1 cellular context compared by ENCODE assay signal in the genomic region with DNA sequence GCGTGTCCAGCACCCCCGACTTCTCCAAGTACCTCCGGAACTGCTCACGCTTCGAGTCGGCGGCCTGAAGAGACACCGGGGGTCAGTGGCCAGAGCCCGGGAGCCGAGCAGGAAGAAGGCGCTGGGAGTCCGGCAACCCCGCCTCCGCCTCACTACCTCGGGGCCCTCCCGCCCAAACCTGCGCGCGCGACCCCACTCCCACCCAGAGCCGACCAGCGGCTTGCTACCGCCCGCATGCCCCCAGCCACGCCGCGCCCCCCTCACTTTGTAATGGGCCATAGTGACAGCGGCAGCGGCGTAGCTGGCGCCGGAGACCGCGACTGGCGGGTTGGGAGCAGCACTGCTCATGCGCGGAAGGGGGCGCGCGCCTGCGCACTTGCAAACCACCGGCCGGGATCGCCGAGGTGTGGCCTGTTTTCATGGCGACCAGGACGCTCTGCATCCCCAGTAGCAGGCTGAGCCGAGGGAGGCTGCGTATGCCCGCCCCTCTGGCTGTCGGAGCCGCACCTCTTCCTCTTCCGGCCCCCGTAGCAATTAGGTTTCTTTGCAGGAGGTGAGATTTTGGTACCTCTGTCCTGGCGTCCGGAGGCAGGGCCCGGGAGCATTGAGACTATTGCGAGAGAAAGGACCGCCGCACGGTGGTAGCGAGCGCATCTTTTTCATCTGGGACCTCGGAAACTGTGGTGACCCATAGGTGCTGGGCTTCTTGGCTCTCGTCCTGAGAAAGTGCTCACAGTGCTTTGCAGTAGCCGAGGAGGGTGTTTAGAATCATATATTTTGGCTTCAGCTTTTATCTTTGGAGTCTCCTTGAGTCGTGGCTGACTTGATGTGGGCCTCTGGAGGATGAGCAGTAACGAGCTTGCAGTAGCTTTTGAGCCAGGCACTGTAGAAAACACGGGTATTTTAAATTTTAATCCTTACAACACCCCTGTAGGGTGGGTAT.
A peak's percentile ranks its signal among the peaks of the same experiment; 100 is the strongest.
TF ChIP-seq lines count a peak whose summit lies in the region.

A gene with protein sequence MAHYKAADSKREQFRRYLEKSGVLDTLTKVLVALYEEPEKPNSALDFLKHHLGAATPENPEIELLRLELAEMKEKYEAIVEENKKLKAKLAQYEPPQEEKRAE (minus strand): TSS at position 322 of the 943 bp plus-strand sequence. CDS start 43 bp downstream, at position 279.

TF ChIP-seq in K562, 482 proteins besides CTCF, POLR2A, EP300 and RAD21 (continued from another document and continues in another):
- TF ChIP-seq, protein P1, sequence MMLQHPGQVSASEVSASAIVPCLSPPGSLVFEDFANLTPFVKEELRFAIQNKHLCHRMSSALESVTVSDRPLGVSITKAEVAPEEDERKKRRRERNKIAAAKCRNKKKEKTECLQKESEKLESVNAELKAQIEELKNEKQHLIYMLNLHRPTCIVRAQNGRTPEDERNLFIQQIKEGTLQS (IDR thresholded peaks at IDR 0.05) = no peak
- TF ChIP-seq, protein P1 (CRISPR knock-in tag; conservative IDR thresholded peaks at IDR 0.05) = peak; percentile 66; the same call in 1 of the 2 replicates
- TF ChIP-seq, protein P2, sequence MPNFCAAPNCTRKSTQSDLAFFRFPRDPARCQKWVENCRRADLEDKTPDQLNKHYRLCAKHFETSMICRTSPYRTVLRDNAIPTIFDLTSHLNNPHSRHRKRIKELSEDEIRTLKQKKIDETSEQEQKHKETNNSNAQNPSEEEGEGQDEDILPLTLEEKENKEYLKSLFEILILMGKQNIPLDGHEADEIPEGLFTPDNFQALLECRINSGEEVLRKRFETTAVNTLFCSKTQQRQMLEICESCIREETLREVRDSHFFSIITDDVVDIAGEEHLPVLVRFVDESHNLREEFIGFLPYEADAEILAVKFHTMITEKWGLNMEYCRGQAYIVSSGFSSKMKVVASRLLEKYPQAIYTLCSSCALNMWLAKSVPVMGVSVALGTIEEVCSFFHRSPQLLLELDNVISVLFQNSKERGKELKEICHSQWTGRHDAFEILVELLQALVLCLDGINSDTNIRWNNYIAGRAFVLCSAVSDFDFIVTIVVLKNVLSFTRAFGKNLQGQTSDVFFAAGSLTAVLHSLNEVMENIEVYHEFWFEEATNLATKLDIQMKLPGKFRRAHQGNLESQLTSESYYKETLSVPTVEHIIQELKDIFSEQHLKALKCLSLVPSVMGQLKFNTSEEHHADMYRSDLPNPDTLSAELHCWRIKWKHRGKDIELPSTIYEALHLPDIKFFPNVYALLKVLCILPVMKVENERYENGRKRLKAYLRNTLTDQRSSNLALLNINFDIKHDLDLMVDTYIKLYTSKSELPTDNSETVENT (CRISPR knock-in tag; IDR thresholded peaks at IDR 0.05) = 0 out of 2 replicates have a peak, but pooled peaks have one; percentile 8
- TF ChIP-seq ZNF23 (CRISPR knock-in tag; IDR thresholded peaks at IDR 0.05) (no peak), CREB1 (IDR thresholded peaks at IDR 0.05) (peak; percentile 28; the same call in 1 of the 2 replicates), CREB1 (CRISPR knock-in tag; IDR thresholded peaks at IDR 0.05) (peak; percentile 51; the same call in 1 of the 2 replicates), TAF1 (IDR thresholded peaks at IDR 0.05; ENCODE audit: control insufficient read depth, extremely low read depth, insufficient read depth, low read length, severe bottlenecking) (peak; percentile 55), NRF1 (conservative IDR thresholded peaks at IDR 0.05 in 1 of 2, IDR thresholded peaks at IDR 0.05 in 1 of 2) (peak; percentile 100), JUN (IDR thresholded peaks at IDR 0.05; ENCODE audit: borderline replicate concordance, low read depth, low read length) (peak; percentile 52; the same call in 1 of the 2 replicates), JUN (CRISPR knock-in tag; IDR thresholded peaks at IDR 0.05; ENCODE audit: borderline replicate concordance) (no peak), SUPT5H (IDR thresholded peaks at IDR 0.05) (peak; percentile 74), ZBTB1 (CRISPR knock-in tag; IDR thresholded peaks at IDR 0.05; ENCODE audit: borderline replicate concordance, low read depth) (no peak; the same call in 1 of the 2 replicates), ILF3 (IDR thresholded peaks at IDR 0.05; ENCODE audit: borderline replicate concordance) (no peak), ETV5 (CRISPR knock-in tag; IDR thresholded peaks at IDR 0.05; ENCODE audit: low read depth) (peak; percentile 85), RCOR1 (IDR thresholded peaks at IDR 0.05; ENCODE audit: borderline replicate concordance in 1 of 2, low read depth in 2 of 2, low read length in 2 of 2) (peak in 1 of 2 experiments; percentile 44; a peak in 1 of 4 replicates), ATF7 (IDR thresholded peaks at IDR 0.05) (peak; percentile 75), SMARCA4 (IDR thresholded peaks at IDR 0.05) (no peak), ZNF133 (CRISPR knock-in tag; IDR thresholded peaks at IDR 0.05) (no peak), ZNF780A (CRISPR knock-in tag; IDR thresholded peaks at IDR 0.05) (no peak), RBM14 (IDR thresholded peaks at IDR 0.05; ENCODE audit: borderline replicate concordance, insufficient read depth, low read depth, low read length) (no peak), CC2D1A (IDR thresholded peaks at IDR 0.05) (no peak), GATAD2A (IDR thresholded peaks at IDR 0.05) (no peak), CCNT2 (IDR thresholded peaks at IDR 0.05; ENCODE audit: borderline replicate concordance, extremely low read depth, insufficient read length, low read depth, low read length) (peak; percentile 89), POLR2G (IDR thresholded peaks at IDR 0.05; ENCODE audit: low read depth, low read length) (peak; percentile 81), GABPB1 (CRISPR knock-in tag; IDR thresholded peaks at IDR 0.05) (peak; percentile 88; the same call in 1 of the 2 replicates), RAD51 (IDR thresholded peaks at IDR 0.05; ENCODE audit: borderline replicate concordance, low read depth) (no peak), CBFA2T2 (conservative IDR thresholded peaks at IDR 0.05) (no peak), NFATC3 (IDR thresholded peaks at IDR 0.05) (no peak), THRAP3 (IDR thresholded peaks at IDR 0.05; ENCODE audit: borderline replicate concordance) (no peak), ATF1 (CRISPR knock-in tag; IDR thresholded peaks at IDR 0.05) (no peak), ATF1 (tag; IDR thresholded peaks at IDR 0.05) (peak; percentile 71), FOS (IDR thresholded peaks at IDR 0.05; ENCODE audit: extremely low read depth, insufficient read length) (no peak), ZNF197 (CRISPR knock-in tag; IDR thresholded peaks at IDR 0.05; ENCODE audit: low read depth) (no peak), ZNF778 (CRISPR knock-in tag; IDR thresholded peaks at IDR 0.05) (no peak), CBFA2T3 (IDR thresholded peaks at IDR 0.05) (no peak), ZKSCAN3 (CRISPR knock-in tag; IDR thresholded peaks at IDR 0.05) (no peak)
- TF ChIP-seq, protein P3, sequence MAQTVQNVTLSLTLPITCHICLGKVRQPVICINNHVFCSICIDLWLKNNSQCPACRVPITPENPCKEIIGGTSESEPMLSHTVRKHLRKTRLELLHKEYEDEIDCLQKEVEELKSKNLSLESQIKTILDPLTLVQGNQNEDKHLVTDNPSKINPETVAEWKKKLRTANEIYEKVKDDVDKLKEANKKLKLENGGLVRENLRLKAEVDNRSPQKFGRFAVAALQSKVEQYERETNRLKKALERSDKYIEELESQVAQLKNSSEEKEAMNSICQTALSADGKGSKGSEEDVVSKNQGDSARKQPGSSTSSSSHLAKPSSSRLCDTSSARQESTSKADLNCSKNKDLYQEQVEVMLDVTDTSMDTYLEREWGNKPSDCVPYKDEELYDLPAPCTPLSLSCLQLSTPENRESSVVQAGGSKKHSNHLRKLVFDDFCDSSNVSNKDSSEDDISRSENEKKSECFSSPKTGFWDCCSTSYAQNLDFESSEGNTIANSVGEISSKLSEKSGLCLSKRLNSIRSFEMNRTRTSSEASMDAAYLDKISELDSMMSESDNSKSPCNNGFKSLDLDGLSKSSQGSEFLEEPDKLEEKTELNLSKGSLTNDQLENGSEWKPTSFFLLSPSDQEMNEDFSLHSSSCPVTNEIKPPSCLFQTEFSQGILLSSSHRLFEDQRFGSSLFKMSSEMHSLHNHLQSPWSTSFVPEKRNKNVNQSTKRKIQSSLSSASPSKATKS (CRISPR knock-in tag; IDR thresholded peaks at IDR 0.05) = 0 out of 2 replicates have a peak, but pooled peaks have one; percentile 33
- TF ChIP-seq, protein P4, sequence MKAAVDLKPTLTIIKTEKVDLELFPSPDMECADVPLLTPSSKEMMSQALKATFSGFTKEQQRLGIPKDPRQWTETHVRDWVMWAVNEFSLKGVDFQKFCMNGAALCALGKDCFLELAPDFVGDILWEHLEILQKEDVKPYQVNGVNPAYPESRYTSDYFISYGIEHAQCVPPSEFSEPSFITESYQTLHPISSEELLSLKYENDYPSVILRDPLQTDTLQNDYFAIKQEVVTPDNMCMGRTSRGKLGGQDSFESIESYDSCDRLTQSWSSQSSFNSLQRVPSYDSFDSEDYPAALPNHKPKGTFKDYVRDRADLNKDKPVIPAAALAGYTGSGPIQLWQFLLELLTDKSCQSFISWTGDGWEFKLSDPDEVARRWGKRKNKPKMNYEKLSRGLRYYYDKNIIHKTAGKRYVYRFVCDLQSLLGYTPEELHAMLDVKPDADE (conservative IDR thresholded peaks at IDR 0.05; ENCODE audit: control insufficient read depth, low read depth, low read length) = peak; percentile 14; the same call in 1 of the 2 replicates
- TF ChIP-seq, protein P5, sequence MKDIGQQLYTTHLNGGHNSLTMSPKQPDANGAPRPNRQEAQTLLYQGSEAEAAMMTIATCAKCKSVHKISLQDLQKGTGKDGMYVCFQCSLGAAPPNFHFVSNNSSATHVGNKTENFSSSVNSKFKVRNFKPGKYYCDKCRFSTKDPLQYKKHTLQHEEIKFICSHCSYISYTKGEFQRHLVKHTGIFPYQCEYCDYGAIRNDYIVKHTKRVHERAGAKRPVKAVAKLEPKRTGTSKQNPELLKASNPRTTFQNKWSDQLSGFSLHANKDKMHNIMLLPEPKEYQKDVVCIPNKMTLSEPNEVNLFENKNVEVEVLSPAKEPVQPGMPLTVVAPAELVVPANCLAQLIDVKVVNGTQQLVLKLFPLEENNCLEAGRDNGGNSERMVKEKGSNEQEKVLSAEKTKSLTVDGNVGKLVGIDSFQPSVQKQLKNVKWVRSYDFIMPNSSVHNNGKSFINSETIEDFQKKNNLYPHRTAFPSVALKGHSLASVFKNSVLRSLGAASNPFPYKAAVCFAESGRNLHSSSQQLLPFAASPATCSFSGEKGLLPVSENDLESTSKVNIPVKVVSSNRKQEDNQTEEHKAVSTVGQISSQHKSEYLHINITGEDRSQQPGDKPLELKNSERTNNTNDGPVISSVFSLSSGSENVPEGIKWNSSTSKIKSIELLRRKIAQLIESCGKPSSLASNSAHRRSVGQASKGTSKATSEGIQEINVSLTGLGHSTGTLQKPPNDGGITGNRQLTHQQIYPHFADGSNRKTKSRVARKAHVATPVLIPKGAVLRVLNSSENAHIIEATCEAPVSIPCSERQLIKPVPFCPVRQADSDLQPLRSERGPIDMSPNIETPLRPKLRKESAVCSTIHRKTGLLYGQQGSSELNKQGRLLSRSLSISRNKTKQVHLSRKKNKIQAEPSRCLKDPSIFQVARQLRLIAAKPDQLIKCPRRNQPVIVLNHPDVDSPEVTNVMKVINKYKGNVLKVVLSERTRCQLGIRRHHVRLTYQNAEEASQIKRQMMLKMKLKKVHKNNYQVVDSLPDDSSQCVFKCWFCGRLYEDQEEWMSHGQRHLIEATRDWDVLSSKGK (CRISPR knock-in tag; IDR thresholded peaks at IDR 0.05) = no peak
- TF ChIP-seq, protein P6, sequence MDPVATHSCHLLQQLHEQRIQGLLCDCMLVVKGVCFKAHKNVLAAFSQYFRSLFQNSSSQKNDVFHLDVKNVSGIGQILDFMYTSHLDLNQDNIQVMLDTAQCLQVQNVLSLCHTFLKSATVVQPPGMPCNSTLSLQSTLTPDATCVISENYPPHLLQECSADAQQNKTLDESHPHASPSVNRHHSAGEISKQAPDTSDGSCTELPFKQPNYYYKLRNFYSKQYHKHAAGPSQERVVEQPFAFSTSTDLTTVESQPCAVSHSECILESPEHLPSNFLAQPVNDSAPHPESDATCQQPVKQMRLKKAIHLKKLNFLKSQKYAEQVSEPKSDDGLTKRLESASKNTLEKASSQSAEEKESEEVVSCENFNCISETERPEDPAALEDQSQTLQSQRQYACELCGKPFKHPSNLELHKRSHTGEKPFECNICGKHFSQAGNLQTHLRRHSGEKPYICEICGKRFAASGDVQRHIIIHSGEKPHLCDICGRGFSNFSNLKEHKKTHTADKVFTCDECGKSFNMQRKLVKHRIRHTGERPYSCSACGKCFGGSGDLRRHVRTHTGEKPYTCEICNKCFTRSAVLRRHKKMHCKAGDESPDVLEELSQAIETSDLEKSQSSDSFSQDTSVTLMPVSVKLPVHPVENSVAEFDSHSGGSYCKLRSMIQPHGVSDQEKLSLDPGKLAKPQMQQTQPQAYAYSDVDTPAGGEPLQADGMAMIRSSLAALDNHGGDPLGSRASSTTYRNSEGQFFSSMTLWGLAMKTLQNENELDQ (CRISPR knock-in tag; IDR thresholded peaks at IDR 0.05; ENCODE audit: borderline replicate concordance) = no peak
- TF ChIP-seq, protein P7, sequence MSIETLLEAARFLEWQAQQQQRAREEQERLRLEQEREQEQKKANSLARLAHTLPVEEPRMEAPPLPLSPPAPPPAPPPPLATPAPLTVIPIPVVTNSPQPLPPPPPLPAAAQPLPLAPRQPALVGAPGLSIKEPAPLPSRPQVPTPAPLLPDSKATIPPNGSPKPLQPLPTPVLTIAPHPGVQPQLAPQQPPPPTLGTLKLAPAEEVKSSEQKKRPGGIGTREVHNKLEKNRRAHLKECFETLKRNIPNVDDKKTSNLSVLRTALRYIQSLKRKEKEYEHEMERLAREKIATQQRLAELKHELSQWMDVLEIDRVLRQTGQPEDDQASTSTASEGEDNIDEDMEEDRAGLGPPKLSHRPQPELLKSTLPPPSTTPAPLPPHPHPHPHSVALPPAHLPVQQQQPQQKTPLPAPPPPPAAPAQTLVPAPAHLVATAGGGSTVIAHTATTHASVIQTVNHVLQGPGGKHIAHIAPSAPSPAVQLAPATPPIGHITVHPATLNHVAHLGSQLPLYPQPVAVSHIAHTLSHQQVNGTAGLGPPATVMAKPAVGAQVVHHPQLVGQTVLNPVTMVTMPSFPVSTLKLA (conservative IDR thresholded peaks at IDR 0.05) = peak; percentile 83 to 93
- TF ChIP-seq, protein P8, sequence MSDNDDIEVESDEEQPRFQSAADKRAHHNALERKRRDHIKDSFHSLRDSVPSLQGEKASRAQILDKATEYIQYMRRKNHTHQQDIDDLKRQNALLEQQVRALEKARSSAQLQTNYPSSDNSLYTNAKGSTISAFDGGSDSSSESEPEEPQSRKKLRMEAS (CRISPR knock-in tag; IDR thresholded peaks at IDR 0.05) = peak; percentile 65
- TF ChIP-seq, protein P9, sequence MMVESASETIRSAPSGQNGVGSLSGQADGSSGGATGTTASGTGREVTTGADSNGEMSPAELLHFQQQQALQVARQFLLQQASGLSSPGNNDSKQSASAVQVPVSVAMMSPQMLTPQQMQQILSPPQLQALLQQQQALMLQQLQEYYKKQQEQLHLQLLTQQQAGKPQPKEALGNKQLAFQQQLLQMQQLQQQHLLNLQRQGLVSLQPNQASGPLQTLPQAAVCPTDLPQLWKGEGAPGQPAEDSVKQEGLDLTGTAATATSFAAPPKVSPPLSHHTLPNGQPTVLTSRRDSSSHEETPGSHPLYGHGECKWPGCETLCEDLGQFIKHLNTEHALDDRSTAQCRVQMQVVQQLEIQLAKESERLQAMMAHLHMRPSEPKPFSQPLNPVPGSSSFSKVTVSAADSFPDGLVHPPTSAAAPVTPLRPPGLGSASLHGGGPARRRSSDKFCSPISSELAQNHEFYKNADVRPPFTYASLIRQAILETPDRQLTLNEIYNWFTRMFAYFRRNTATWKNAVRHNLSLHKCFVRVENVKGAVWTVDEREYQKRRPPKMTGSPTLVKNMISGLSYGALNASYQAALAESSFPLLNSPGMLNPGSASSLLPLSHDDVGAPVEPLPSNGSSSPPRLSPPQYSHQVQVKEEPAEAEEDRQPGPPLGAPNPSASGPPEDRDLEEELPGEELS (CRISPR knock-in tag; IDR thresholded peaks at IDR 0.05; ENCODE audit: borderline replicate concordance) = no peak
